Comparison of ENCODE assay signal across 9 cellular contexts in the genomic region with DNA sequence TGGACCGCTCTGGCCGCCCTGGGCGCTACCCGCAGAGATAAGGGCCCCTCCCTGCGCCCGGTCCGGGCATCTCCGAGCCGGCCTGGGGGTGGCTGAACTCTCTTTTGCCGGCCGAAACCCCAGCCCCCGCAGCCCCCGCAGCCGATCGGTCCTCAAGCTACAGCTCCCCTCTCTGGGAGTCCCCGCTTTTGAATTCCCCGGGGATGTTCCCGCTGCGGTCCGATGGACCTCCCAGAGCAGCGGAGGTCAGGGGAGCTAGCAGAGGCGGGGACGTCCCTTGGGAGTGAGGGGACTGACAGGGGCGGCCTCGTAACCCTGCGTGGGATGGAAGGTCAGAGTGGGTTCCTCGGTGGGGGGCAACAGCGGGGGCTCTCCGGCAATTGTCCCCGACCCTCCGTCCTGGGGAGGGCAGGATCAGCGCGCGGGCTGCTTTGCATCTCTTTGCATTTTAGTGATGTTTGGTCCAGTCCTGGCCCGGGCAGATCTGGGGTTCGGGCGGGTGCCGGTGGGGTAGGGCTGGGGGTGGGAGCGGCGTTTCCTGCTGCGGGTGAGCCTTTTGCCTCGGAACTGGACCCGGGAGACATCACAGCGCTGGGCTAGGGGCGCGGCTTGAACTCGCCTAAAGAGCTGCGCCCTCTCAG. TPM values are rescaled to one million over a fixed set of nuclear protein-coding genes. Genes with fewer than 3 reads are reported as not detected.
A peak's percentile ranks its signal among the peaks of the same experiment; 100 is the strongest.
DNase-seq lines count a peak whose midpoint lies in the region; ATAC-seq and TF ChIP-seq lines count a peak whose summit lies in the region.
"Had no signal": no experiment of that assay in that cellular context is flagged by ENCODE, and none has a peak within 500 bp of the region (broad histone marks: within the 10 kb centered on the region; RNA-seq: fewer than 3 reads in every experiment).

A gene with protein sequence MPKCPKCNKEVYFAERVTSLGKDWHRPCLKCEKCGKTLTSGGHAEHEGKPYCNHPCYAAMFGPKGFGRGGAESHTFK (plus strand): TSS at position 554 of the 641 bp plus-strand sequence. CDS start 374 bp downstream, outside the sequence.

- ATAC-seq in GM23338 (no peak), GM18909 (IDR thresholded peaks at IDR 0.05; ENCODE audit: poor library complexity, unreplicated experiment) (no peak)

- H3K79me2 ChIP-seq in GM23338 (replicated peaks; ENCODE audit: insufficient read depth) (no peaks in the 10 kb centered on the region), smooth muscle cell (ENCODE audit: low read depth) (no peaks in the 10 kb centered on the region)

- no peaks in the 10 kb centered on the region for H3K9me2 ChIP-seq in GM23338 (ENCODE audit: insufficient read depth)

- DNase-seq in GM23338 (ENCODE audit: low spot score) (no peak), smooth muscle cell (lab: John Stamatoyannopoulos, UW; ENCODE audit: unreplicated experiment) (no peak), NCI-H2029 treated with DMSO at 0.1 percent for 48 hours (lab: John Stamatoyannopoulos, UW) (no peak), dedifferentiated amniotic fluid mesenchymal stem cell (ENCODE audit: extremely low spot score) (no peak), Ammon's horn (ENCODE audit: low spot score) (no peak)
- no peak for DNase-seq in activated T-helper 1 cell treated with anti-CD3 and anti-CD28 coated beads, Interleukin-12 subunit alpha, Interleukin-12 subunit beta, Interleukin-2, Interleukin-4 antibody, amounts not matched to agents 30 ng/mL and 10 ng/mL and 1 ng/mL, durations not matched to agents 14 hours and 24 hours and 36 hours (ENCODE audit: low spot score)

- H2AFZ ChIP-seq in GM23338, result peak within 1 kb of the TSS; percentile 76
- no peak within 1 kb of the TSS for H2AFZ ChIP-seq in smooth muscle cell (ENCODE audit: low read depth)

- intact Hi-C loops in activated T-helper 1 cell treated with anti-CD3 and anti-CD28 coated beads, Interleukin-12 subunit alpha, Interleukin-12 subunit beta, Interleukin-2, Interleukin-4 antibody, amounts not matched to agents 30 ng/mL and 10 ng/mL and 1 ng/mL, durations not matched to agents 14 hours and 24 hours and 36 hours (cut with micrococcal nuclease), result loop anchor here (10.0 kb wide), 1 partner anchor 242 kb away; a partner anchor contains a TSS

- H3K9me3 Mint-ChIP-seq in GM23338, result peaks cover 3% of the 10 kb centered on the region; the same call in 1 of the 3 replicates
- H3K9me3 Mint-ChIP-seq in activated T-helper 1 cell treated with anti-CD3 and anti-CD28 coated beads, Interleukin-12 subunit alpha, Interleukin-12 subunit beta, Interleukin-2, Interleukin-4 antibody, amounts not matched to agents 30 ng/mL and 10 ng/mL and 1 ng/mL, durations not matched to agents 14 hours and 24 hours and 36 hours, result no peaks in the 10 kb centered on the region

- H3K36me3 ChIP-seq in GM23338 (ENCODE audit: insufficient read depth) (no peaks in the 10 kb centered on the region), iPS-20b (ENCODE audit: insufficient read depth, low read depth, low read length) (no peaks in the 10 kb centered on the region), smooth muscle cell (ENCODE audit: low read depth) (no peaks in the 10 kb centered on the region)

- H3K27me3 ChIP-seq in GM23338 (ENCODE audit: insufficient read depth) (peaks cover 81% of the 10 kb centered on the region), iPS-20b (ENCODE audit: insufficient read depth, low read length) (peaks cover 83% of the 10 kb centered on the region), smooth muscle cell (ENCODE audit: low read depth) (peaks cover 11% of the 10 kb centered on the region)

- peaks cover 7% of the 10 kb centered on the region; the same call in 1 of the 2 replicates for H3K4me1 ChIP-seq in GM23338 (ENCODE audit: insufficient read depth)
- peaks cover 4% of the 10 kb centered on the region; the same call in 1 of the 2 replicates for H3K4me1 ChIP-seq in iPS-20b (ENCODE audit: insufficient read depth, low read length)
- H3K4me1 ChIP-seq in smooth muscle cell (ENCODE audit: low read depth), result peaks cover 8% of the 10 kb centered on the region

- H3K4me3 ChIP-seq in GM23338, result peak within 1 kb of the TSS; percentile 61
- H3K4me3 ChIP-seq in iPS-20b (ENCODE audit: low read length), result peak within 1 kb of the TSS; percentile 50; the same call in 1 of the 2 replicates
- peak within 1 kb of the TSS; percentile 30 for H3K4me3 ChIP-seq in smooth muscle cell

- H3K4me2 ChIP-seq in GM23338 (peak within 1 kb of the TSS; percentile 83), smooth muscle cell (peak within 1 kb of the TSS; percentile 69)

- no peaks in the 10 kb centered on the region for H3F3A ChIP-seq in GM23338 (replicated peaks; ENCODE audit: low read depth)
- H3F3A ChIP-seq in smooth muscle cell (ENCODE audit: low read depth), result no peaks in the 10 kb centered on the region

- H3K4me3 Mint-ChIP-seq in GM23338, result peak within 1 kb of the TSS; percentile 61
- peak within 1 kb of the TSS; percentile 85 for H3K4me3 Mint-ChIP-seq in activated T-helper 1 cell treated with anti-CD3 and anti-CD28 coated beads, Interleukin-12 subunit alpha, Interleukin-12 subunit beta, Interleukin-2, Interleukin-4 antibody, amounts not matched to agents 30 ng/mL and 10 ng/mL and 1 ng/mL, durations not matched to agents 14 hours and 24 hours and 36 hours

- H3K4me1 Mint-ChIP-seq in GM23338, result peaks cover 16% of the 10 kb centered on the region; the same call in 2 of the 3 replicates
- H3K4me1 Mint-ChIP-seq in activated T-helper 1 cell treated with anti-CD3 and anti-CD28 coated beads, Interleukin-12 subunit alpha, Interleukin-12 subunit beta, Interleukin-2, Interleukin-4 antibody, amounts not matched to agents 30 ng/mL and 10 ng/mL and 1 ng/mL, durations not matched to agents 14 hours and 24 hours and 36 hours (ENCODE audit: low read depth), result peaks cover 32% of the 10 kb centered on the region

- WGBS in smooth muscle cell (ENCODE audit: low lambda C conversion rate), result 52% methylated on average over 32 of the region's 48 CpGs

- no peaks in the 10 kb centered on the region for H4K20me1 ChIP-seq in GM23338 (replicated peaks; ENCODE audit: insufficient read depth)
- H4K20me1 ChIP-seq in smooth muscle cell (ENCODE audit: low read depth), result no peaks in the 10 kb centered on the region

- TF ChIP-seq CTCF in GM23338 (conservative IDR thresholded peaks at IDR 0.05; ENCODE audit: low read depth in 2 of 2), result no peak
- TF ChIP-seq CTCF in smooth muscle cell (IDR thresholded peaks at IDR 0.05; ENCODE audit: borderline replicate concordance, insufficient read depth, poor library complexity, severe bottlenecking), result no peak

- H3K27ac ChIP-seq in GM23338 (ENCODE audit: low read depth), result no peak within 1 kb of the TSS
- no peak within 1 kb of the TSS for H3K27ac ChIP-seq in iPS-20b (ENCODE audit: low read length)
- no peak within 1 kb of the TSS for H3K27ac ChIP-seq in smooth muscle cell (ENCODE audit: low read depth)
- H3K27ac ChIP-seq: VCaP had no signal

- no peaks in the 10 kb centered on the region for H3K36me3 Mint-ChIP-seq in GM23338 (ENCODE audit: low read depth)
- H3K36me3 Mint-ChIP-seq in activated T-helper 1 cell treated with anti-CD3 and anti-CD28 coated beads, Interleukin-12 subunit alpha, Interleukin-12 subunit beta, Interleukin-2, Interleukin-4 antibody, amounts not matched to agents 30 ng/mL and 10 ng/mL and 1 ng/mL, durations not matched to agents 14 hours and 24 hours and 36 hours (ENCODE audit: low read depth), result no peaks in the 10 kb centered on the region

- peaks cover 64% of the 10 kb centered on the region for H3K27me3 Mint-ChIP-seq in GM23338 (ENCODE audit: insufficient read depth, low read depth, poor library complexity)
- peaks cover 2% of the 10 kb centered on the region for H3K27me3 Mint-ChIP-seq in activated T-helper 1 cell treated with anti-CD3 and anti-CD28 coated beads, Interleukin-12 subunit alpha, Interleukin-12 subunit beta, Interleukin-2, Interleukin-4 antibody, amounts not matched to agents 30 ng/mL and 10 ng/mL and 1 ng/mL, durations not matched to agents 14 hours and 24 hours and 36 hours (ENCODE audit: insufficient read depth)

- H3K9me3 ChIP-seq in iPS-20b (ENCODE audit: insufficient read depth, low read depth, low read length) (no peaks in the 10 kb centered on the region), smooth muscle cell (replicated peaks; ENCODE audit: low read depth) (no peaks in the 10 kb centered on the region)

- H3K9ac ChIP-seq in iPS-20b (ENCODE audit: low read depth, low read length) (no peak within 1 kb of the TSS), smooth muscle cell (ENCODE audit: low read depth) (no peak within 1 kb of the TSS)

- H3K27ac Mint-ChIP-seq in GM23338, result no peak within 1 kb of the TSS
- peak within 1 kb of the TSS; percentile 88 for H3K27ac Mint-ChIP-seq in activated T-helper 1 cell treated with anti-CD3 and anti-CD28 coated beads, Interleukin-12 subunit alpha, Interleukin-12 subunit beta, Interleukin-2, Interleukin-4 antibody, amounts not matched to agents 30 ng/mL and 10 ng/mL and 1 ng/mL, durations not matched to agents 14 hours and 24 hours and 36 hours

TF ChIP-seq in GM23338, 12 proteins besides CTCF, POLR2A, EP300 and RAD21 (continues in another document):
- TF ChIP-seq EZH2phosphoT487 (IDR thresholded peaks at IDR 0.05; ENCODE audit: unreplicated experiment), result no peak

RNA-seq across cellular contexts. Expression of the gene that starts here (rescaled TPM):
- total RNA-seq in GM23338 (2014; rRNA removed; shearing (Covaris generic)), result 0.80 and 7.7 TPM in 2 replicates
- polyA plus RNA-seq in GM23338 (2016; fragmentation: Nextera tagmentation; extraction: Ambion mirVana), result 8.4 and 13.2 TPM in 2 replicates
- total RNA-seq in activated T-helper 1 cell treated with anti-CD3 and anti-CD28 coated beads, Interleukin-12 subunit alpha, Interleukin-12 subunit beta, Interleukin-2, Interleukin-4 antibody, amounts not matched to agents 30 ng/mL and 10 ng/mL and 1 ng/mL, durations not matched to agents 14 hours and 24 hours and 36 hours, result 97.1 and 103 TPM in 2 replicates
- 0.27 and 4.9 TPM in 2 replicates for total RNA-seq in smooth muscle cell
- polyA plus RNA-seq in smooth muscle cell, result 31.8 and 40.6 TPM in 2 replicates

Comparison
In these comparisons a context has a peak if more than half of its experiments do, and no peak if none do; other contexts are left out.
1. RNA of the gene that starts here (total RNA-seq): 97.1 to 103 TPM in activated T-helper 1 cell treated with anti-CD3 and anti-CD28 coated beads, Interleukin-12 subunit alpha, Interleukin-12 subunit beta, Interleukin-2, Interleukin-4 antibody, amounts not matched to agents 30 ng/mL and 10 ng/mL and 1 ng/mL, durations not matched to agents 14 hours and 24 hours and 36 hours; 0.27 to 4.9 TPM in smooth muscle cell and 0.80 to 7.7 TPM in GM23338; every median in the first group is over 10 times any median in the second.
2. Peak in every context shown above with its lines, with median percentiles within 50 percentile points of each other: H3K4me3 ChIP-seq.